In the genomic region with DNA sequence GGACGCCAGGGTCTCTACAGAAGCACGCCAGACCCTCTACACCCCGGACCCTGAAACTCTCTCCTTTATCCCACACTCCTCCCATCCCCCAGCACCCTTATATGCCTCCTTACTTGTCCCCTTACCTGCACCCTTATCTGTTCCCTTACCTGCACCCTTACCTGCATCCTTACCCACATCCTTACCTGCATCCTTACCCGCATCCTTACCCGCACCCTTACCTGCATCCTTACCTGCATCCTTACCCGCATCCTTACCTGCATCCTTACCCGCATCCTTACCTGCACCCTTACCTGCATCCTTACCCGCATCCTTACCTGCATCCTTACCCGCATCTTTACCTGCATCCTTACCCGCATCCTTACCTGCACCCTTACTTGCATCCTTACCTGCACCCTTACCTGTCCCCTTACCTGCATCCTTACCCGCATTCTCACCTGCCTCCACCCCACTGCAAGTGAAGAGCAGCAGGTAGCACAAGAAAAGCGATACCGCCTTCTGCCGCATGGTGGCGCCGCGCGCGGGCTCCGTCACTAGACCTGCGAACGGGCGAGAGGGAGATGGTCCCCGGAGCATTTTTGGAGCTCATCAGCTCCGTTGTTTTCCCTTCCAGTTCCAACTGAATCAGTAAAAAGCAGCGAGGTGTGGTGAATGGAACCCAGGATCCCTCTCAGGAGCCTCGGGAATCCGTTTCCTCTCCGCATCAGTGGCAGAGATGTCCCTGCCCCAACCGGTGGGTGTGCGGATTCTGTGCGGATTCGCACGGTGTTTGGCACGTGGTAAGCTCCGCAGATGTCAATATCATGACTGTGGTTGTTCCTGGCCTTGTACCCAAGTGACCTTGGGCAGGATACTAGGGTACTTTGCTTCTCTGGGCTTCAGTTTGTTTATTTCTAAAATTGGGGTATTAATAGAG, we compare ENCODE assay signal across 8 cellular contexts. TPM values are rescaled to one million over a fixed set of nuclear protein-coding genes. Genes with fewer than 3 reads are reported as not detected.
DNase-seq lines count a peak whose midpoint lies in the region; ATAC-seq and TF ChIP-seq lines count a peak whose summit lies in the region.

No MANE protein-coding gene starts in this region.

- H3K4me3 ChIP-seq in AG04449 (ENCODE audit: low read depth, low read length), result peak overlapping the region; percentile 53

- no peaks in the 10 kb centered on the region for H3K27me3 Mint-ChIP-seq in activated CD8-positive, alpha-beta T cell treated with anti-CD3 and anti-CD28 coated beads for 36 hours
- no peaks in the 10 kb centered on the region for H3K27me3 Mint-ChIP-seq in mesothelial cell of epicardium (ENCODE audit: low read depth)

- no peak for DNase-seq in AG04449 (ENCODE audit: low read depth, low spot score)
- peak; percentile 61 for DNase-seq in NCI-H345 treated with DMSO at 0.1 percent for 48 hours (lab: John Stamatoyannopoulos, UW; ENCODE audit: unreplicated experiment)
- DNase-seq in activated CD8-positive, alpha-beta T cell treated with anti-CD3 and anti-CD28 coated beads for 36 hours, result peak; percentile 91
- peak; percentile 82 for DNase-seq in effector CD4-positive, alpha-beta T cell
- peak; percentile 64 to 93 for DNase-seq in mesothelial cell of epicardium (ENCODE audit: low spot score in 2 of 2, unreplicated experiment in 2 of 2)
- peak; percentile 67 to 68 for DNase-seq in stimulated activated CD8-positive, alpha-beta memory T cell treated with anti-CD3 and anti-CD28 coated beads, Interleukin-15, amount 100 ng/mL, for 4 hours (ENCODE audit: low read depth in 2 of 2)

- peaks cover 37% of the 10 kb centered on the region for H3K4me1 Mint-ChIP-seq in activated CD8-positive, alpha-beta T cell treated with anti-CD3 and anti-CD28 coated beads for 36 hours (ENCODE audit: low read depth)
- H3K4me1 Mint-ChIP-seq in mesothelial cell of epicardium, result peaks cover 34% of the 10 kb centered on the region

- intact Hi-C loops in activated CD8-positive, alpha-beta T cell treated with anti-CD3 and anti-CD28 coated beads for 36 hours (cut with micrococcal nuclease), result loop anchor here (10.0 kb wide), 2 partner anchors 144 to 274 kb away; a partner anchor contains a TSS

- no peaks in the 10 kb centered on the region for H3K9me3 Mint-ChIP-seq in activated CD8-positive, alpha-beta T cell treated with anti-CD3 and anti-CD28 coated beads for 36 hours
- H3K9me3 Mint-ChIP-seq in mesothelial cell of epicardium, result no peaks in the 10 kb centered on the region

- peak; percentile 93 for TF ChIP-seq CTCF in AG04449 (IDR thresholded peaks at IDR 0.05; ENCODE audit: insufficient read depth, low read length, missing control alignments)
- TF ChIP-seq CTCF in activated CD8-positive, alpha-beta T cell treated with anti-CD3 and anti-CD28 coated beads for 36 hours (IDR thresholded peaks at IDR 0.05), result peak; percentile 95
- peak; percentile 94 for TF ChIP-seq CTCF in mesothelial cell of epicardium (IDR thresholded peaks at IDR 0.05; ENCODE audit: unreplicated experiment)

- POLR2A ChIA-PET in AG04449 (lab: Yijun Ruan, JAX), result interaction anchor here (0.7 kb wide), 1 partner anchor 12 kb away, joined by 3 read pairs; no protein-coding TSS in a partner anchor
- POLR2A ChIA-PET in activated CD8-positive, alpha-beta T cell treated with anti-CD3 and anti-CD28 coated beads for 36 hours (lab: Charles Lee), result interaction anchor here (0.6 to 2.7 kb wide), 7 partner anchors 16 to 413 kb away, joined by 3 to 7 read pairs (median 3); a partner anchor contains a TSS

- ATAC-seq in GM18867 (IDR thresholded peaks at IDR 0.05; ENCODE audit: unreplicated experiment), result peak; percentile 34
- ATAC-seq in activated CD8-positive, alpha-beta T cell treated with anti-CD3 and anti-CD28 coated beads for 36 hours, result peak; percentile 55
- no peak for ATAC-seq in HG03354 (IDR thresholded peaks at IDR 0.05; ENCODE audit: poor library complexity, severe bottlenecking, unreplicated experiment)

- peak overlapping the region; percentile 59 for H3K27ac Mint-ChIP-seq in activated CD8-positive, alpha-beta T cell treated with anti-CD3 and anti-CD28 coated beads for 36 hours
- H3K27ac Mint-ChIP-seq in mesothelial cell of epicardium, result peak overlapping the region; percentile 68

- CTCF ChIA-PET in AG04449 (lab: Yijun Ruan, JAX), result interaction anchor here (0.6 to 13.1 kb wide), 56 partner anchors 7 to 611 kb away, joined by 3 to 687 read pairs (median 4); a partner anchor contains a TSS
- CTCF ChIA-PET in activated CD8-positive, alpha-beta T cell treated with anti-CD3 and anti-CD28 coated beads for 36 hours (lab: Charles Lee), result interaction anchor here (0.5 to 12.9 kb wide), 72 partner anchors 9 to 541 kb away, joined by 3 to 533 read pairs (median 4); a partner anchor contains a TSS

- H3K4me3 Mint-ChIP-seq in activated CD8-positive, alpha-beta T cell treated with anti-CD3 and anti-CD28 coated beads for 36 hours, result peak overlapping the region; percentile 81
- peak overlapping the region; percentile 63 for H3K4me3 Mint-ChIP-seq in mesothelial cell of epicardium

- H3K36me3 Mint-ChIP-seq in activated CD8-positive, alpha-beta T cell treated with anti-CD3 and anti-CD28 coated beads for 36 hours (ENCODE audit: low read depth), result peaks cover 5% of the 10 kb centered on the region
- peaks cover 14% of the 10 kb centered on the region for H3K36me3 Mint-ChIP-seq in mesothelial cell of epicardium

RNA-seq across cellular contexts. Expression of a gene that starts 2.9 kb away (rescaled TPM):
- total RNA-seq in activated CD8-positive, alpha-beta T cell treated with anti-CD3 and anti-CD28 coated beads for 36 hours, result 10 to 100 TPM; 31.6 to 32.1 TPM
- total RNA-seq in mesothelial cell of epicardium, result 419 to 500 TPM (median 425 TPM) in 3 replicates

RNA-seq across cellular contexts. Expression of a gene that starts 34.1 kb away (rescaled TPM):
- total RNA-seq in activated CD8-positive, alpha-beta T cell treated with anti-CD3 and anti-CD28 coated beads for 36 hours, result under 1 TPM; 0.51 to 0.56 TPM
- total RNA-seq in mesothelial cell of epicardium, result 0.11 to 0.53 TPM (median 0.20 TPM) in 3 replicates

RNA-seq across cellular contexts. Expression of a gene that starts 56.7 kb away (rescaled TPM):
- 1 to 10 TPM; 6.9 to 7.9 TPM for total RNA-seq in activated CD8-positive, alpha-beta T cell treated with anti-CD3 and anti-CD28 coated beads for 36 hours
- total RNA-seq in mesothelial cell of epicardium, result 12.0 to 12.4 TPM (median 12.4 TPM) in 3 replicates

Comparison
In these comparisons a context has a peak if more than half of its experiments do, and no peak if none do; other contexts are left out.
1. RNA of a gene that starts 2.9 kb away (total RNA-seq): 419 to 500 TPM in mesothelial cell of epicardium; 31.6 to 32.1 TPM in activated CD8-positive, alpha-beta T cell treated with anti-CD3 and anti-CD28 coated beads for 36 hours; every median in the first group is over 10 times any median in the second.
2. Peak in every context shown above with its lines, with median percentiles within 50 percentile points of each other: CTCF ChIP-seq.